In the genomic region with DNA sequence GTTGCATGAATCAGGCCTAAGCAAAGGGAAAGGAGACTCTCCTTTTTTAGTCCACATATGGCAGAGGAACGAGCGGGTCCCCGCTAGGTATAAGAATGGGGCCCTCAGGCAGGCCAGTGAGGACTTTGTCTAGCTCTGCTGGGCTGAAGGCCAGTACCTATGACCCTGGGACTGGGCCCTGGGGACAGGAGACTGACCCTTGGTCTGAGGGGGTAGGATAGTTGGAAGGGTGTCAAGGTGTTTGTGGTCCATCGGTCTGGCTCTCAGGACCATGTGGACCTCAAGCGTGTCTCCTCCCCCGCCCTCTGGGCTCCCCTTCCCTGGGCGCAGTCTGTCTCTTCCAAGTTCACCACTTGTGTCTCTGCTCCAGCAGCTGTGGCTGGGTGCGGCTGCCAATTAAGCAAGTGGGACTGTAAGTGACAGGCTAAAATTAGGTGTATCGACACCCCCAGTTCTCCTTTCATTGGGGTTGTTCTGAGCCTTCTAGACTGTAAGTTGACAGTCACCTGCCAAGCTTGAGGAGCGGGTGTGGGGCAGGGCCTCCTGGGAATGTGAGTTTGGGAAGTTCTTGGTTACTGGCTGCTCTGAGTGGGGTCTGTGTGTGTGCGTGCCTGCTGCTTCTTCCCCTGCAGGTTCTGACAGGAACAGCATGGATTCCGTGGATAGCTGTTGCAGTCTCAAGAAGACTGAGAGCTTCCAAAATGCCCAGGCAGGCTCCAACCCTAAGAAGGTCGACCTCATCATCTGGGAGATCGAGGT, we compare ENCODE assay signal across 8 cellular contexts. TPM values are rescaled to one million over a fixed set of nuclear protein-coding genes. Genes with fewer than 3 reads are reported as not detected.
DNase-seq lines count a peak whose midpoint lies in the region; ATAC-seq and TF ChIP-seq lines count a peak whose summit lies in the region.

No MANE protein-coding gene starts in this region.

- H3K4me1 ChIP-seq in BE2C = peaks cover 29% of the 10 kb centered on the region
- peaks cover 11 to 34% of the 10 kb centered on the region in 2 donors for H3K4me1 ChIP-seq in muscle layer of duodenum (ENCODE audit: control insufficient read depth in 1 of 2, insufficient read depth in 2 of 2, low read length in 2 of 2)

- H3K9me3 ChIP-seq in BE2C (no peaks in the 10 kb centered on the region), muscle layer of duodenum (ENCODE audit: control insufficient read depth in 1 of 2, low read length in 2 of 2) (no peaks in the 10 kb centered on the region)

- H3K27me3 ChIP-seq in BE2C (no peaks in the 10 kb centered on the region), muscle layer of duodenum (ENCODE audit: low read depth, low read length) (no peaks in the 10 kb centered on the region)

- peak; percentile 42 for TF ChIP-seq CTCF in BE2C (IDR thresholded peaks at IDR 0.05; ENCODE audit: low read depth, low read length)
- peak; percentile 3 for TF ChIP-seq CTCF in fibroblast of mammary gland (conservative IDR thresholded peaks at IDR 0.05; ENCODE audit: control insufficient read depth, insufficient read depth, low read depth, low read length)

- H3K36me3 ChIP-seq in BE2C (peaks cover 74% of the 10 kb centered on the region), muscle layer of duodenum (ENCODE audit: control insufficient read depth in 1 of 2, insufficient read depth in 2 of 2, low read length in 2 of 2) (peaks cover 13 to 24% of the 10 kb centered on the region in 2 donors)

- DNase-seq in BE2C (peak; percentile 38), NCI-H446 treated with DMSO at 0.1 percent for 48 hours (lab: John Stamatoyannopoulos, UW) (peak; percentile 53), fibroblast of mammary gland (ENCODE audit: low read depth) (no peak), kidney glomerular epithelial cell (lab: John Stamatoyannopoulos, UW) (no peak), NCI-H345 (lab: John Stamatoyannopoulos, UW) (no peak), GDM1 (lab: John Stamatoyannopoulos, UW) (no peak)

- ATAC-seq in HG02981 (IDR thresholded peaks at IDR 0.05; ENCODE audit: unreplicated experiment) = no peak

- H3K27ac ChIP-seq in muscle layer of duodenum (ENCODE audit: low read length) = peak overlapping the region; percentile 45

- H3K4me3 ChIP-seq in BE2C (ENCODE audit: low read depth, low read length) = no peak overlapping the region
- H3K4me3 ChIP-seq in fibroblast of mammary gland (ENCODE audit: control insufficient read depth, low read depth, low read length) = no peak overlapping the region
- no peak overlapping the region for H3K4me3 ChIP-seq in muscle layer of duodenum (ENCODE audit: low read depth in 1 of 2, low read length in 2 of 2)

RNA-seq across cellular contexts. Expression of a gene that starts 24.5 kb away (rescaled TPM):
- polyA plus RNA-seq in BE2C (2012; ENCODE audit: insufficient read depth, insufficient read length, low read depth) = 126 TPM

Comparison
In these comparisons a context has a peak if more than half of its experiments do, and no peak if none do; other contexts are left out.
1. DNase-seq: peak in BE2C (single experiment) and NCI-H446 treated with DMSO at 0.1 percent for 48 hours (single experiment); none in fibroblast of mammary gland (single experiment), kidney glomerular epithelial cell (single experiment), NCI-H345 (single experiment) and GDM1 (single experiment).